Comparison of ENCODE assay signal across 1 cellular context in the genomic region with DNA sequence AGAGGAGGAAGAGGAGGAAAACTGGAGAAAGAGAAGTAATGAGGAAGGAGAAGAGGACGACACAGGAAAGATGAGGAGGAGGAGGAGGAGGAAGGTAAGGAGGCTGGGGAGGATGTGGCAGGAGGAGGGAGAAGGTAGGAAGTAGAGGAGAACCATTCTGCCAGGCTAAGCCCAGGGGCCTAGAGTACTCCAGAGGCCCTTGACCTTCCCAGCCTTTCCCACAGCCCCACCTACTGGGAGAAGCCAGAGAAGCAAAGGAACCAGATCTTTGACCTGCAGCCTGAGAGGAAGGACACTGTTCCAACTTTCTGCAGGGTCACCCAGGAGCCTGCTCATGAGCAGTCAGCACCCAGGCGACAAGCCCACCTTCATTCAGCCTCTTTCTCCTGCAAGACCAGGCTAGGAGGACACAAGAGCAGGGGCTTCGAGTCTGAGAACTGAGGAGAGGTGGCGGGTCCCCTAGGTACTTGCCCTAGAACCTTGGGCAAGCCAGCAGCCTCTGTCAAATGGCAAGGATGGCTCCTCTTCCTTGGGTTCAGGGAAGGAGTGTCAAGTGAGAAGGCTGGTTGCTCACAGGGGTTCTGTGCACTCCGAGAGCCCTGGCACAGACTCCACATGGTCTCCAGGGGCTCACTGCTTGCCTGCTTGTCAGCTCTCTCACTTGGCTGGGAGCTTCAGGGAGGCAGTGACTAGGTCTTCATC.
TF ChIP-seq lines count a peak whose summit lies in the region.

No MANE protein-coding gene starts in this region.

TF ChIP-seq in IMR-90, 13 proteins besides CTCF, POLR2A, EP300 and RAD21:
- TF ChIP-seq MXI1 (IDR thresholded peaks at IDR 0.05; ENCODE audit: borderline replicate concordance, low read depth, low read length) (no peak), CHD1 (IDR thresholded peaks at IDR 0.05; ENCODE audit: low read depth, low read length) (no peak), RFX5 (IDR thresholded peaks at IDR 0.05; ENCODE audit: low read depth, low read length) (no peak), RCOR1 (IDR thresholded peaks at IDR 0.05; ENCODE audit: insufficient replicate concordance, low read length) (no peak)
